Comparison of ENCODE assay signal across 8 cellular contexts in the genomic region with DNA sequence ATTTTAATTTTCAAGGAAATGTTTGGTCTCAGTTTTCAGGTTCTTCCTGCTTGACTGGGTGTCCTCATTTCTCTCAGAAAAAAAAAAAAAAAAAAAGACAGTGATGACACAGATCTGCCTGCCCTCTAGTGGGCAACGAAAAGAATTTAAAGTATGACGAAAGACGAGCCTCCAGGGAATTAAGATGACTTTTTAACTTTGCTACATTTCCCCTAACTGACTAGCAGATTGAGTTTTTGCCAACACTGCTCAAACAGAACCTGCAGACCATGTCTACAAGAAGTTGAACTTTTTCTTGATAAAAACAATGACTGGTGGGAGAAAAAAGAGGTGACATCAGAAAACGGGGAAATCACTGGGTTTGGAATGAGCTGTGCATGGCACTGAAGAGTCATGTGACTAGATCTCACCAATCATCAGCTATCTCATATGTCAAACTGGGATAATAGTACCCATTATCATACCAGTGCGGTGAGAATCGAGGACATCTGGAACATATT. TPM values are rescaled to one million over a fixed set of nuclear protein-coding genes. Genes with fewer than 3 reads are reported as not detected.
DNase-seq lines count a peak whose midpoint lies in the region; ATAC-seq lines count a peak whose summit lies in the region.

No MANE protein-coding gene starts in this region.

- H3K4me3 ChIP-seq in skeletal muscle cell (ENCODE audit: low read depth, low read length): no peak overlapping the region

- peak; percentile 61 for ATAC-seq in GM21526 (IDR thresholded peaks at IDR 0.05; ENCODE audit: low FRiP score, unreplicated experiment)

- DNase-seq in activated CD4-positive, alpha-beta T cell treated with anti-CD3 and anti-CD28 coated beads for 4 hours: peak; percentile 42 to 50
- DNase-seq in activated CD4-positive, alpha-beta T cell treated with anti-CD3 and anti-CD28 coated beads for 1 hour: no peak
- DNase-seq in HT1080 (ENCODE audit: low read depth) (peak; percentile 71), OCI-M1 (lab: John Stamatoyannopoulos, UW) (peak; percentile 80), astrocyte of the hippocampus (ENCODE audit: low read depth, low spot score) (peak; percentile 82), hippocampal formation (lab: John Stamatoyannopoulos, UW) (peak; percentile 12 to 45), skeletal muscle cell (ENCODE audit: low read depth) (peak; percentile 84)

RNA-seq across cellular contexts. Expression of gene EOMES, which starts 40.8 kb away (rescaled TPM):
- total RNA-seq in HT1080 (2014; rRNA removed; shearing (Covaris generic)): 0.06 and 0.30 TPM in 2 replicates
- 0.13 and 0.24 TPM in 2 replicates for polyA plus RNA-seq in HT1080 (2015; cell fraction: cytosol; rRNA removed)
- 0.26 and 0.39 TPM in 2 replicates for polyA plus RNA-seq in HT1080 (2015; cell fraction: nucleus; rRNA removed)
